ENCODE assay signal across 8 cellular contexts in the genomic region with DNA sequence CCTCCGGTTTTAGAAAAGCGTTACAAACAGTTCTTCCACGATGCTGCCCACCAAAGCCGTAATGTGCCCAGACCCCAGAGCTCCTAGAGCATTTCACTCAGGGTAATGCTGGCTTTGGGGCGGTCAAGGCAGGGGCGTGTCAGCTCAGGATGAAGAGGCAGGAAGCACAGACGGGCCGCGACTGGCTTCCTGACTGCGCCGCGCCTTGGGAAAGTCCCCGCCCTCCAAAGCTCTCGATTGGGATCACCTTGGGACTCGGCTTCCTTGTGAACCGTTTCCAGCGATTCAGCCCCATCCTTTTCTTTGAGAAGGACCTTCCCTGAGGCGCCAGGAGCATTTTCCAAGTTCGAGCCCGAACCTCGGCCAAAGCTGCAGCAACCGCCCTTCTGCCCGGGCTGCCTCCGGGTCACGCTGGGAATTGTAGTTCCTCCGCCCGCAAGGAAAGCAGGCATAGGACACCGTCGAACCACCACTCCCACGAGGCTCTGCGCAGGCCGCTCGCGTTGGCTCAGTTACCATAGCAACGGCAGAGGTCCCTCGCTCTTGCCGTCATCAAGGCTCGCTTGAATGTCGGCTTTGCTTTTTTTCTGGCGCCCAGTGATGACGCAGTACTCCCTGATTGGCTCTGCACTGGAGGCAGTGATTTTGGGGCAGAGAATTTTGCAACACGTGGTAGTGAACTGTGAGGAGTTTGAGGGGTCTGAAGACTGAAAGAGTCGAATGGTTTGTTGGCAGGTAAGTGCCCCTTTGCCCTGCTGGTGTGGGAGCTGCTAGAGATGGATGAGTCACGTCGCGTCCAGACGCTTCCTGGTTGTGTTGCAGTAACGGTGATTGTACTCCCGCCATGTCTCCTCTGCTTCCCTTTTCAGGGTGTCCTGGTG. TPM values are rescaled to one million over a fixed set of nuclear protein-coding genes. Genes with fewer than 3 reads are reported as not detected.
DNase-seq lines count a peak whose midpoint lies in the region; ATAC-seq and TF ChIP-seq lines count a peak whose summit lies in the region.

A gene with protein sequence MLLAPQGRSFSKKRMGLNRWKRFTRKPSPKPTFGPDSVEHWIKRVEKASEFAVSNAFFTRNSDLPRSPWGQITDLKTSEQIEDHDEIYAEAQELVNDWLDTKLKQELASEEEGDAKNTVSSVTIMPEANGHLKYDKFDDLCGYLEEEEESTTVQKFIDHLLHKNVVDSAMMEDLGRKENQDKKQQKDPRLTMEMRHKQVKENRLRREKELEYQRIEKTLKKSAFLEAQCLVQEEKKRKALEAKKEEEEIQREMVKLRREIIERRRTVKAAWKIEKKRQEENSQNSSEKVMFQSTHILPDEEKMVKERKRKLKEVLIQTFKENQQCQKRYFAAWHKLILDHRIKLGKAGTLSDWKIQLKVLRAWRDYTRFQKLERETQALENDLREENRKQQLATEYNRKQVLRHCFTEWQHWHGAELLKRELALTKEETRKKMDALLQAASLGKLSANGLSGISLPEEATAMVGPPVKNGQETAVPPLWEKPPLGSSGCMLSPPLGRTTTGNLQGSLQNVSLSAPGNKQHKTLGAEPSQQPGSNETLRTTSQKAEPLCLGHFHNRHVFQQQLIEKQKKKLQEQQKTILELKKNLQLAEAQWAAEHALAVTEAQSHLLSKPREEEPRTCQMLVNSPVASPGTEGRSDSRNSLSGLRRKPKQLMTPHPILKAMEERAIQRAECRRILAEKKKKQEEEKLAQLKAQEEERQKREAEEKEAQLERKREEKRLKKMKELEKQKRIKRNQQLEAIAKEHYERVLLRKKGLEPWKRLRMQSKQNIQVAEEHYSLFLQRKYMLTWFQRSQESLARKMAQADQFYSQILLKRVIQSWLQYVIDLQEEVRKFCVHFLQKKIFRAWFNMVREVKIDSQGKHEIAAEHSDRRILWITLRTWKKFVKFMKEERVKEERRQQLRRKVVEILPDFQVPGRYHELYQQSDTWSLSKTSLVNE (minus strand): TSS at position 397 of the 881 bp plus-strand sequence. CDS start 60 bp downstream, at position 337.
A gene (plus strand): TSS at position 608 of the 881 bp plus-strand sequence. CDS start 8,521 bp downstream, outside the sequence.

- TF ChIP-seq CTCF in epithelial cell of proximal tubule (conservative IDR thresholded peaks at IDR 0.05; ENCODE audit: low read depth, low read length) (no peak), mucosa of descending colon (IDR thresholded peaks at IDR 0.05) (no peak)

- peak; percentile 97 for ATAC-seq in GM21576 (IDR thresholded peaks at IDR 0.05; ENCODE audit: unreplicated experiment)
- ATAC-seq in mucosa of descending colon = peak; percentile 99

- DNase-seq in DMS153 (lab: John Stamatoyannopoulos, UW) (peak; percentile 99), OCI-M1 (lab: John Stamatoyannopoulos, UW) (peak; percentile 99), activated T-cell treated with anti-CD3 and anti-CD28 coated beads for 48 hours (ENCODE audit: low read depth) (peak; percentile 93), epithelial cell of proximal tubule (ENCODE audit: low read depth) (peak; percentile 90), mucosa of descending colon (peak; percentile 96 to 100 (median 99))
- peak; percentile 97 to 99 for DNase-seq in stimulated activated CD8-positive, alpha-beta memory T cell treated with anti-CD3 and anti-CD28 coated beads, Interleukin-4, amount 100 ng/mL, for 1 hour (ENCODE audit: low read depth in 2 of 2, low spot score in 1 of 2)

- no peaks in the 10 kb centered on the region for H3K9me3 ChIP-seq in mucosa of descending colon

- peaks cover 2% of the 10 kb centered on the region for H3K36me3 Mint-ChIP-seq in IgD-negative memory B cell

- H3K4me1 ChIP-seq in mucosa of descending colon (ENCODE audit: low read depth) = peaks cover 8% of the 10 kb centered on the region

- peaks cover 26 to 43% (median 41%) of the 10 kb centered on the region in 3 donors for H3K4me1 Mint-ChIP-seq in IgD-negative memory B cell

- H3K27ac Mint-ChIP-seq in IgD-negative memory B cell = peak within 1 kb of the TSS; percentile 88 to 100 (median 98)

- H3K27me3 Mint-ChIP-seq in IgD-negative memory B cell = peaks cover 3% of the 10 kb centered on the region

- peak within 1 kb of the TSS; percentile 71 for H3K4me3 ChIP-seq in epithelial cell of proximal tubule (ENCODE audit: low read depth, low read length)
- H3K4me3 ChIP-seq in mucosa of descending colon = peak within 1 kb of the TSS; percentile 35

- H3K9me3 Mint-ChIP-seq in IgD-negative memory B cell = no peaks in the 10 kb centered on the region

- peak within 1 kb of the TSS; percentile 88 to 99 (median 98) for H3K4me3 Mint-ChIP-seq in IgD-negative memory B cell

- H3K36me3 ChIP-seq in mucosa of descending colon (ENCODE audit: low read depth) = no peaks in the 10 kb centered on the region

- intact Hi-C loops in mucosa of descending colon (cut with DNase I, micrococcal nuclease) = no loop called here

RNA-seq across cellular contexts. Expression of the first gene that starts in this region (rescaled TPM):
- polyA plus RNA-seq in IgD-negative memory B cell = 13.3 TPM
- total RNA-seq in epithelial cell of proximal tubule = 1.2 and 2.1 TPM in 2 replicates
- total RNA-seq in mucosa of descending colon = 1 to 10 TPM; 3.9 to 6.2 (median 5.0) TPM

RNA-seq across cellular contexts. Expression of the second gene that starts in this region (rescaled TPM):
- 25.4 TPM for polyA plus RNA-seq in IgD-negative memory B cell
- 22.6 and 24.2 TPM in 2 replicates for total RNA-seq in epithelial cell of proximal tubule
- total RNA-seq in mucosa of descending colon = 10 to 100 TPM; 17.9 to 29.1 (median 21.2) TPM

Comparison
In these comparisons a context has a peak if more than half of its experiments do, and no peak if none do; other contexts are left out.
1. Peak in every context shown above with its lines: DNase-seq, ATAC-seq and H3K4me3 ChIP-seq.